ENCODE assay signal across 1 cellular context in genomic region chr9:133375116-133375723, GRCh38.
TF ChIP-seq lines count a peak whose summit lies in the region.

No MANE protein-coding gene starts in this region.

TF ChIP-seq in SK-N-SH, 30 proteins besides CTCF, POLR2A, EP300 and RAD21 (continued from another document):
- TF ChIP-seq REST (IDR thresholded peaks at IDR 0.05; ENCODE audit: low read depth, low read length): no peak
